26 cellular contexts compared by ENCODE assay signal in genomic region chr10:64142395-64142794, GRCh38.
"Had no signal": no experiment of that assay in that cellular context is flagged by ENCODE, and none has a peak within 500 bp of the region (broad histone marks: within the 10 kb centered on the region; RNA-seq: fewer than 3 reads in every experiment).

No MANE protein-coding gene starts in this region.

- H3K27me3 Mint-ChIP-seq: activated B cell treated with CpG ODN at 0.5 μM for 24 hours; activated CD8-positive, alpha-beta T cell treated with anti-CD3 and anti-CD28 coated beads for 36 hours; naive thymus-derived CD8-positive, alpha-beta T cell; stimulated activated naive CD8-positive, alpha-beta T cell treated with anti-CD3 and anti-CD28 coated beads, Interleukin-15, Interleukin-2, amounts not matched to agents 100 ng/mL and 50 ng/mL, for 24 hours had no signal

- ATAC-seq: activated CD8-positive, alpha-beta T cell treated with anti-CD3 and anti-CD28 coated beads for 36 hours; activated naive CD4-positive, alpha-beta T cell treated with anti-CD3 and anti-CD28 coated beads, Interleukin-2, amount 50 U/mL, for 72 hours; activated T-cell treated with anti-CD3 and anti-CD28 coated beads, Interleukin-2, amount 50 U/mL, for 4 hours; body of pancreas; left lung; lower lobe of right lung; naive thymus-derived CD8-positive, alpha-beta T cell; psoas muscle; stimulated activated effector memory CD8-positive, alpha-beta T cell treated with anti-CD3 and anti-CD28 coated beads, Interleukin-12 subunit alpha, Interleukin-12 subunit beta, amount 100 ng/mL, for 72 hours had no signal

- H3K27ac Mint-ChIP-seq: activated B cell treated with CpG ODN at 0.5 μM for 24 hours; activated CD8-positive, alpha-beta T cell treated with anti-CD3 and anti-CD28 coated beads for 36 hours; activated naive CD4-positive, alpha-beta T cell treated with anti-CD3 and anti-CD28 coated beads, Interleukin-2, amount 50 U/mL, for 72 hours; naive thymus-derived CD8-positive, alpha-beta T cell; stimulated activated effector memory CD8-positive, alpha-beta T cell treated with anti-CD3 and anti-CD28 coated beads, Interleukin-12 subunit alpha, Interleukin-12 subunit beta, amount 100 ng/mL, for 72 hours; stimulated activated naive CD8-positive, alpha-beta T cell treated with anti-CD3 and anti-CD28 coated beads, Interleukin-15, Interleukin-2, amounts not matched to agents 100 ng/mL and 50 ng/mL, for 24 hours; type B pancreatic cell had no signal

- H3K4me3 Mint-ChIP-seq: activated B cell treated with CpG ODN at 0.5 μM for 24 hours; activated CD8-positive, alpha-beta T cell treated with anti-CD3 and anti-CD28 coated beads for 36 hours; activated T-cell treated with anti-CD3 and anti-CD28 coated beads, Interleukin-2, amount 50 U/mL, for 4 hours; naive thymus-derived CD8-positive, alpha-beta T cell; neural crest cell; stimulated activated effector memory CD8-positive, alpha-beta T cell treated with anti-CD3 and anti-CD28 coated beads, Interleukin-12 subunit alpha, Interleukin-12 subunit beta, amount 100 ng/mL, for 72 hours; stimulated activated naive CD8-positive, alpha-beta T cell treated with anti-CD3 and anti-CD28 coated beads, Interleukin-15, Interleukin-2, amounts not matched to agents 100 ng/mL and 50 ng/mL, for 24 hours; type B pancreatic cell had no signal

- H3K9me3 Mint-ChIP-seq: activated B cell treated with CpG ODN at 0.5 μM for 24 hours; activated CD8-positive, alpha-beta T cell treated with anti-CD3 and anti-CD28 coated beads for 36 hours; activated naive CD4-positive, alpha-beta T cell treated with anti-CD3 and anti-CD28 coated beads, Interleukin-2, amount 50 U/mL, for 72 hours; activated T-cell treated with anti-CD3 and anti-CD28 coated beads, Interleukin-2, amount 50 U/mL, for 4 hours; neural crest cell; stimulated activated naive CD8-positive, alpha-beta T cell treated with anti-CD3 and anti-CD28 coated beads, Interleukin-15, Interleukin-2, amounts not matched to agents 100 ng/mL and 50 ng/mL, for 24 hours; type B pancreatic cell had no signal

- H3K36me3 ChIP-seq: left lung, lower lobe of right lung, sigmoid colon, uterus had no signal

- H3K36me3 Mint-ChIP-seq: activated naive CD4-positive, alpha-beta T cell treated with anti-CD3 and anti-CD28 coated beads, Interleukin-2, amount 50 U/mL, for 72 hours; naive thymus-derived CD8-positive, alpha-beta T cell; stimulated activated effector memory CD8-positive, alpha-beta T cell treated with anti-CD3 and anti-CD28 coated beads, Interleukin-12 subunit alpha, Interleukin-12 subunit beta, amount 100 ng/mL, for 72 hours; type B pancreatic cell had no signal

- H3K27me3 ChIP-seq: body of pancreas, left lung, sigmoid colon, uterus had no signal

- H3K9me3 ChIP-seq: body of pancreas, left lung, lower lobe of right lung, psoas muscle, sigmoid colon, uterus had no signal

- H2AFZ ChIP-seq: parathyroid adenoma had no signal

- H3K79me2 ChIP-seq: parathyroid adenoma had no signal

- H3K4me1 ChIP-seq: body of pancreas, left lung, lower lobe of right lung, parathyroid adenoma, psoas muscle, sigmoid colon, uterus had no signal

- DNase-seq: activated B cell treated with CpG ODN at 0.5 μM for 24 hours; activated CD4-positive, alpha-beta T cell treated with anti-CD3 and anti-CD28 coated beads, Interleukin-2, amount 50 U/mL, for 1 hour; activated CD8-positive, alpha-beta T cell treated with anti-CD3 and anti-CD28 coated beads for 36 hours; activated naive CD4-positive, alpha-beta T cell; activated T-cell treated with anti-CD3 and anti-CD28 coated beads, Interleukin-2, amount 50 U/mL, for 4 hours; anterior cingulate cortex; body of pancreas; dermis blood vessel endothelial cell; effector CD4-positive, alpha-beta T cell; left lung; lower lobe of right lung; mesenchymal stem cell; naive thymus-derived CD8-positive, alpha-beta T cell; occipital lobe; psoas muscle; sigmoid colon; small intestine; stimulated activated CD4-positive, alpha-beta T cell treated with anti-CD3 and anti-CD28 coated beads, Interleukin-4, amount 100 ng/mL, for 24 hours; uterus had no signal

- H3K27ac ChIP-seq: body of pancreas, epithelial cell of prostate, left lung, lower lobe of right lung, parathyroid adenoma, psoas muscle, sigmoid colon, uterus had no signal

- H3K4me1 Mint-ChIP-seq: activated B cell treated with CpG ODN at 0.5 μM for 24 hours; naive thymus-derived CD8-positive, alpha-beta T cell; stimulated activated effector memory CD8-positive, alpha-beta T cell treated with anti-CD3 and anti-CD28 coated beads, Interleukin-12 subunit alpha, Interleukin-12 subunit beta, amount 100 ng/mL, for 72 hours had no signal

- H3K4me3 ChIP-seq: body of pancreas, left lung, lower lobe of right lung, psoas muscle, sigmoid colon, uterus had no signal
